ENCODE assay signal across 15 cellular contexts in genomic region chr21:44499631-44500030, GRCh38. TPM values are rescaled to one million over a fixed set of nuclear protein-coding genes. Genes with fewer than 3 reads are reported as not detected.
A peak's percentile ranks its signal among the peaks of the same experiment; 100 is the strongest.
DNase-seq lines count a peak whose midpoint lies in the region; ATAC-seq and TF ChIP-seq lines count a peak whose summit lies in the region.
"Had no signal": no experiment of that assay in that cellular context is flagged by ENCODE, and none has a peak within 500 bp of the region (broad histone marks: within the 10 kb centered on the region; RNA-seq: fewer than 3 reads in every experiment).

No MANE protein-coding gene starts in this region.

- no peaks in the 10 kb centered on the region for H3K9me2 ChIP-seq in GM23338 (ENCODE audit: insufficient read depth)

- no peaks in the 10 kb centered on the region for H3F3A ChIP-seq in GM23338 (replicated peaks; ENCODE audit: low read depth)

- TF ChIP-seq POLR2A in vagina (IDR thresholded peaks at IDR 0.05), result no peak

- peaks cover 8% of the 10 kb centered on the region for H3K27me3 Mint-ChIP-seq in GM23338 (ENCODE audit: insufficient read depth, low read depth, poor library complexity)

- H3K79me2 ChIP-seq in GM23338 (replicated peaks; ENCODE audit: insufficient read depth) (no peaks in the 10 kb centered on the region), osteoblast (ENCODE audit: insufficient read depth, low read length) (no peaks in the 10 kb centered on the region)

- H3K36me3 ChIP-seq in GM23338 (ENCODE audit: insufficient read depth), result no peaks in the 10 kb centered on the region
- no peaks in the 10 kb centered on the region; the same call in 1 of the 2 replicates for H3K36me3 ChIP-seq in H7 (replicated peaks; ENCODE audit: control insufficient read depth, insufficient read depth, low read length)
- no peaks in the 10 kb centered on the region for H3K36me3 ChIP-seq in osteoblast (ENCODE audit: insufficient read depth, low read length)
- no peaks in the 10 kb centered on the region for H3K36me3 ChIP-seq in vagina

- intact Hi-C loops in vagina (cut with DNase I), result no loop called here

- H3K4me3 Mint-ChIP-seq in GM23338, result no peak overlapping the region
- H3K4me3 Mint-ChIP-seq: CD14-positive monocyte; CD8-positive, alpha-beta T cell had no signal

- H3K4me1 ChIP-seq in GM23338 (ENCODE audit: insufficient read depth) (peaks cover 6% of the 10 kb centered on the region; the same call in 1 of the 2 replicates), osteoblast (ENCODE audit: insufficient read depth, low read length) (no peaks in the 10 kb centered on the region), vagina (no peaks in the 10 kb centered on the region)
- H3K4me1 ChIP-seq: A549 had no signal

- H3K9me3 ChIP-seq in osteoblast (ENCODE audit: low read depth, low read length) (no peaks in the 10 kb centered on the region), vagina (no peaks in the 10 kb centered on the region)
- H3K9me3 ChIP-seq: A549 had no signal

- no peak overlapping the region for H3K27ac Mint-ChIP-seq in GM23338
- H3K27ac Mint-ChIP-seq: CD14-positive monocyte; CD8-positive, alpha-beta T cell had no signal

- ATAC-seq in GM23338 (peak; percentile 55), esophagus mucosa (peak; percentile 28), HG02884 (IDR thresholded peaks at IDR 0.05; ENCODE audit: unreplicated experiment) (no peak)
- ATAC-seq: A549; CD8-positive, alpha-beta T cell had no signal

- TF ChIP-seq CTCF in GM23338 (conservative IDR thresholded peaks at IDR 0.05; ENCODE audit: low read depth in 2 of 2) (no peak), osteoblast (IDR thresholded peaks at IDR 0.05; ENCODE audit: extremely low read depth, low read depth, low read length) (no peak), vagina (IDR thresholded peaks at IDR 0.05) (no peak), GM10266 (IDR thresholded peaks at IDR 0.05; ENCODE audit: control insufficient read depth, insufficient read depth, low read depth, missing control alignments) (no peak)

- H3K4me3 ChIP-seq in GM23338 (no peak overlapping the region), H7 (ENCODE audit: insufficient read depth, low read depth, low read length) (no peak overlapping the region), osteoblast (ENCODE audit: insufficient read depth, low read length) (no peak overlapping the region), vagina (no peak overlapping the region)
- H3K4me3 ChIP-seq: A549 had no signal

- H2AFZ ChIP-seq in GM23338 (no peak overlapping the region), osteoblast (ENCODE audit: low read length) (no peak overlapping the region)

- no peak overlapping the region for H3K4me2 ChIP-seq in GM23338
- no peak overlapping the region for H3K4me2 ChIP-seq in osteoblast (ENCODE audit: insufficient read depth, low read length)
- H3K4me2 ChIP-seq: A549 had no signal

- DNase-seq in GM23338 (ENCODE audit: low spot score) (no peak), H7 (peak; percentile 60), osteoblast (ENCODE audit: insufficient read length, low spot score, missing footprints) (peak; percentile 15), vagina (ENCODE audit: extremely low spot score in 2 of 2) (no peak), GM10266 (ENCODE audit: extremely low spot score) (no peak)
- DNase-seq: CD8-positive, alpha-beta T cell; EL; HCEC 1CT had no signal

- peaks cover 24% of the 10 kb centered on the region for H3K4me1 Mint-ChIP-seq in GM23338

- H3K27me3 ChIP-seq in GM23338 (ENCODE audit: insufficient read depth) (no peaks in the 10 kb centered on the region), H7 (ENCODE audit: control insufficient read depth, insufficient read depth, low read length) (no peaks in the 10 kb centered on the region), osteoblast (ENCODE audit: insufficient read depth, low read length) (peaks cover 12% of the 10 kb centered on the region), vagina (no peaks in the 10 kb centered on the region)

- peaks cover 7% of the 10 kb centered on the region for H3K36me3 Mint-ChIP-seq in GM23338 (ENCODE audit: low read depth)
- H3K36me3 Mint-ChIP-seq: CD14-positive monocyte; CD8-positive, alpha-beta T cell had no signal

- no peak overlapping the region for H3K27ac ChIP-seq in GM23338 (ENCODE audit: low read depth)
- no peak overlapping the region for H3K27ac ChIP-seq in osteoblast (ENCODE audit: low read depth, low read length)
- H3K27ac ChIP-seq in vagina, result no peak overlapping the region
- H3K27ac ChIP-seq: A549, HL-60 had no signal

- H3K9me3 Mint-ChIP-seq in GM23338, result peaks cover 5% of the 10 kb centered on the region
- H3K9me3 Mint-ChIP-seq: CD8-positive, alpha-beta T cell had no signal

- H4K20me1 ChIP-seq in GM23338 (replicated peaks; ENCODE audit: insufficient read depth) (peaks cover 5% of the 10 kb centered on the region; the same call in 1 of the 2 replicates), osteoblast (ENCODE audit: insufficient read depth, low read length) (no peaks in the 10 kb centered on the region)

TF ChIP-seq in GM23338, 12 proteins besides CTCF, POLR2A, EP300 and RAD21:
- peak; percentile 49 for TF ChIP-seq REST (IDR thresholded peaks at IDR 0.05; ENCODE audit: unreplicated experiment)
- TF ChIP-seq JUNB (IDR thresholded peaks at IDR 0.05; ENCODE audit: unreplicated experiment), result no peak
- no peak for TF ChIP-seq EZH2 (IDR thresholded peaks at IDR 0.05; ENCODE audit: low read depth, unreplicated experiment)
- no peak for TF ChIP-seq CREB1 (CRISPR knock-in tag; IDR thresholded peaks at IDR 0.05; ENCODE audit: low read depth)

RNA-seq across cellular contexts. Expression of gene KRTAP10-1, which starts 40.4 kb away (rescaled TPM):
- total RNA-seq in GM23338 (2014; rRNA removed; shearing (Covaris generic)), result not detected in 2 replicates
- polyA plus RNA-seq in GM23338 (2016; fragmentation: Nextera tagmentation; extraction: Ambion mirVana), result not detected in 2 replicates
- total RNA-seq in H7 (2014; rRNA removed; shearing (Covaris generic)), result not detected in 2 replicates
- total RNA-seq in esophagus mucosa (not detected), osteoblast (not detected in 2 replicates), vagina (not detected)
- total RNA-seq: CD8-positive, alpha-beta T cell; H1 had no signal
- polyA plus RNA-seq: A549, BJ, CD14-positive monocyte had no signal

RNA-seq across cellular contexts. Expression of gene LRRC3, which starts 44.3 kb away (rescaled TPM):
- total RNA-seq in GM23338 (2014; rRNA removed; shearing (Covaris generic)), result 4.4 and 6.8 TPM in 2 replicates
- 0.95 and 1.2 TPM in 2 replicates for polyA plus RNA-seq in GM23338 (2016; fragmentation: Nextera tagmentation; extraction: Ambion mirVana)
- total RNA-seq in H7 (2014; rRNA removed; shearing (Covaris generic)), result 3.8 and 4.6 TPM in 2 replicates
- total RNA-seq in esophagus mucosa, result 0.72 TPM
- 0.72 and 0.88 TPM in 2 replicates for total RNA-seq in osteoblast
- total RNA-seq in vagina, result 2.5 TPM

RNA-seq across cellular contexts. Expression of gene KRTAP10-2, which starts 51.7 kb away (rescaled TPM):
- total RNA-seq in GM23338 (2014; rRNA removed; shearing (Covaris generic)), result not detected in 2 replicates
- 0.24 TPM in 1 of 2 replicates, not detected in the other for polyA plus RNA-seq in GM23338 (2016; fragmentation: Nextera tagmentation; extraction: Ambion mirVana)
- not detected in 2 replicates for total RNA-seq in H7 (2014; rRNA removed; shearing (Covaris generic))
- total RNA-seq in esophagus mucosa (not detected), osteoblast (not detected in 2 replicates), vagina (not detected)
- total RNA-seq: CD8-positive, alpha-beta T cell; H1 had no signal
- polyA plus RNA-seq: A549, BJ, CD14-positive monocyte had no signal

RNA-seq across cellular contexts. Expression of gene KRTAP10-3, which starts 59.0 kb away (rescaled TPM):
- not detected in 2 replicates for total RNA-seq in GM23338 (2014; rRNA removed; shearing (Covaris generic))
- polyA plus RNA-seq in GM23338 (2016; fragmentation: Nextera tagmentation; extraction: Ambion mirVana), result not detected in 2 replicates
- not detected in 2 replicates for total RNA-seq in H7 (2014; rRNA removed; shearing (Covaris generic))
- not detected for total RNA-seq in esophagus mucosa
- not detected in 2 replicates for total RNA-seq in osteoblast
- not detected for total RNA-seq in vagina
- total RNA-seq: CD8-positive, alpha-beta T cell; H1 had no signal
- polyA plus RNA-seq: A549, BJ, CD14-positive monocyte, H1 had no signal

Comparison
In these comparisons a context has a peak if more than half of its experiments do, and no peak if none do; other contexts are left out.
1. DNase-seq: peak in H7 (single experiment) and osteoblast (single experiment); none in GM23338 (single experiment), vagina (0 of 2) and GM10266 (single experiment).